1 cellular context compared by ENCODE assay signal in genomic region chr2:201071305-201072200, GRCh38.
TF ChIP-seq lines count a peak whose summit lies in the region.

Gene HYCC2 (minus strand): TSS chr2:201071671. CDS start chr2:201024009, 47,662 bp downstream.
Gene NDUFB3 (plus strand): TSS chr2:201072001. CDS start chr2:201078883, 6,882 bp downstream.

TF ChIP-seq in HepG2, 621 proteins besides CTCF, POLR2A, EP300 and RAD21 (continued from another document and continues in another):
- no peak; the same call in 1 of the 2 replicates for TF ChIP-seq ZNF142 (CRISPR knock-in tag; IDR thresholded peaks at IDR 0.05)
- TF ChIP-seq SIX4 (CRISPR knock-in tag; IDR thresholded peaks at IDR 0.05): peak; percentile 96
- no peak; the same call in 1 of the 2 replicates for TF ChIP-seq NFKB2 (CRISPR knock-in tag; IDR thresholded peaks at IDR 0.05; ENCODE audit: borderline replicate concordance)
- 0 out of 2 replicates have a peak, but pooled peaks have one; percentile 71 for TF ChIP-seq PRDM4 (CRISPR knock-in tag; IDR thresholded peaks at IDR 0.05; ENCODE audit: borderline replicate concordance)
- TF ChIP-seq ZNF770 (CRISPR knock-in tag; IDR thresholded peaks at IDR 0.05): peak; percentile 52
- peak; percentile 82; the same call in 1 of the 2 replicates for TF ChIP-seq ZNF558 (CRISPR knock-in tag; IDR thresholded peaks at IDR 0.05; ENCODE audit: borderline replicate concordance)
- no peak for TF ChIP-seq EEA1 (CRISPR knock-in tag; IDR thresholded peaks at IDR 0.05; ENCODE audit: borderline replicate concordance)
- peak; percentile 88; the same call in 1 of the 2 replicates for TF ChIP-seq KLF9 (CRISPR knock-in tag; IDR thresholded peaks at IDR 0.05; ENCODE audit: low read depth)
- peak; percentile 97 for TF ChIP-seq GTF3A (CRISPR knock-in tag; conservative IDR thresholded peaks at IDR 0.05)
- peak; percentile 93 for TF ChIP-seq SP140L (CRISPR knock-in tag; IDR thresholded peaks at IDR 0.05; ENCODE audit: borderline replicate concordance)
- no peak for TF ChIP-seq JARID2 (CRISPR knock-in tag; IDR thresholded peaks at IDR 0.05; ENCODE audit: insufficient replicate concordance)
- 0 out of 2 replicates have a peak, but pooled peaks have one; percentile 7 for TF ChIP-seq ZNF777 (CRISPR knock-in tag; IDR thresholded peaks at IDR 0.05)
- TF ChIP-seq ONECUT2 (CRISPR knock-in tag; IDR thresholded peaks at IDR 0.05): no peak; the same call in 1 of the 2 replicates
- 0 out of 2 replicates have a peak, but pooled peaks have one; percentile 7 for TF ChIP-seq MAZ (IDR thresholded peaks at IDR 0.05; ENCODE audit: borderline replicate concordance, low read depth, low read length)
- no peak; the same call in 1 of the 2 replicates for TF ChIP-seq MAZ (CRISPR knock-in tag; IDR thresholded peaks at IDR 0.05; ENCODE audit: low read depth)
- TF ChIP-seq TGIF2 (CRISPR knock-in tag; IDR thresholded peaks at IDR 0.05): peak; percentile 90
- TF ChIP-seq ZNF496 (CRISPR knock-in tag; IDR thresholded peaks at IDR 0.05; ENCODE audit: insufficient replicate concordance): no peak
- TF ChIP-seq U2AF2 (IDR thresholded peaks at IDR 0.05; ENCODE audit: low read depth, low read length): no peak
- peak; percentile 48; the same call in 1 of the 2 replicates for TF ChIP-seq SRY (CRISPR knock-in tag; IDR thresholded peaks at IDR 0.05)
- TF ChIP-seq SPEN (CRISPR knock-in tag; IDR thresholded peaks at IDR 0.05; ENCODE audit: low read depth): peak; percentile 96
- 0 out of 2 replicates have a peak, but pooled peaks have one; percentile 25 for TF ChIP-seq RBAK (CRISPR knock-in tag; IDR thresholded peaks at IDR 0.05)
- no peak for TF ChIP-seq THAP8 (CRISPR knock-in tag; IDR thresholded peaks at IDR 0.05; ENCODE audit: borderline replicate concordance)
- TF ChIP-seq ARID3A (IDR thresholded peaks at IDR 0.05; ENCODE audit: low read depth, low read length): peak; percentile 67
- 0 out of 2 replicates have a peak, but pooled peaks have one; percentile 20 for TF ChIP-seq ZNF354B (CRISPR knock-in tag; IDR thresholded peaks at IDR 0.05)
- peak; percentile 82 for TF ChIP-seq RXRA (CRISPR knock-in tag; IDR thresholded peaks at IDR 0.05)
- peak; percentile 89 for TF ChIP-seq ZNF407 (CRISPR knock-in tag; IDR thresholded peaks at IDR 0.05; ENCODE audit: not compliant biosample characterization)
- TF ChIP-seq HMG20A (CRISPR knock-in tag; IDR thresholded peaks at IDR 0.05; ENCODE audit: borderline replicate concordance): peak; percentile 27; the same call in 1 of the 2 replicates
- peak; percentile 37; the same call in 1 of the 2 replicates for TF ChIP-seq ZNF441 (CRISPR knock-in tag; IDR thresholded peaks at IDR 0.05; ENCODE audit: borderline replicate concordance)
- TF ChIP-seq ZNF746 (CRISPR knock-in tag; IDR thresholded peaks at IDR 0.05): peak; percentile 85
- TF ChIP-seq RBFOX2 (IDR thresholded peaks at IDR 0.05; ENCODE audit: low read depth, low read length): peak; percentile 59
